ENCODE assay signal across 8 cellular contexts in genomic region chr12:68863886-68864454, GRCh38. TPM values are rescaled to one million over a fixed set of nuclear protein-coding genes. Genes with fewer than 3 reads are reported as not detected.
DNase-seq lines count a peak whose midpoint lies in the region; ATAC-seq, FAIRE-seq and TF ChIP-seq lines count a peak whose summit lies in the region.
"Not testable (repeated sequence)": the region's sequence is repeated elsewhere in the genome, so short reads cannot be mapped to it uniquely, and the experiment has no call there.

No MANE protein-coding gene starts in this region.

- not testable (repeated sequence) for H3K27ac ChIP-seq in Peyer's patch; osteoblast (ENCODE audit: low read depth, low read length)

- H3K36me3 ChIP-seq in Peyer's patch; osteoblast (ENCODE audit: insufficient read depth, low read length): not testable (repeated sequence)

- H2AFZ ChIP-seq in osteoblast (ENCODE audit: low read length) = peak overlapping the region; percentile 71

- DNase-seq in ACHN (peak; percentile 61), NCI-H1417 treated with DMSO at 0.1 percent for 48 hours (lab: John Stamatoyannopoulos, UW) (peak; percentile 46), amniotic epithelial cell (ENCODE audit: low read depth) (peak; percentile 58), germinal center (ENCODE audit: low spot score) (peak; percentile 34), osteoblast (ENCODE audit: insufficient read length, low spot score, missing footprints) (peak; percentile 71)
- not testable (repeated sequence) for DNase-seq in GM12892 (ENCODE audit: insufficient read length); Peyer's patch

- H3K79me2 ChIP-seq in osteoblast (ENCODE audit: insufficient read depth, low read length) = not testable (repeated sequence)

- H4K20me1 ChIP-seq in osteoblast (ENCODE audit: insufficient read depth, low read length) = not testable (repeated sequence)

- ATAC-seq in HG02885 (IDR thresholded peaks at IDR 0.05; ENCODE audit: poor library complexity, unreplicated experiment) = peak; percentile 62

- H3K4me1 ChIP-seq in Peyer's patch; osteoblast (ENCODE audit: insufficient read depth, low read length): not testable (repeated sequence)

- in situ Hi-C loops in ACHN (cut with HindIII; ENCODE audit: low pct_ligation_motif_present, low pct_unique_long_range_greater_than_20kb, low sequenced_read_pairs) = loop anchor here (25.0 kb wide), 1 partner anchor 198 kb away; no protein-coding TSS in a partner anchor

- peak; percentile 16 to 71 (median 54) for TF ChIP-seq CTCF in Peyer's patch (IDR thresholded peaks at IDR 0.05)
- peak; percentile 63 for TF ChIP-seq CTCF in osteoblast (IDR thresholded peaks at IDR 0.05; ENCODE audit: extremely low read depth, low read depth, low read length)

- H3K27me3 ChIP-seq in Peyer's patch; osteoblast (ENCODE audit: insufficient read depth, low read length): not testable (repeated sequence)

- H3K9me3 ChIP-seq in Peyer's patch; osteoblast (ENCODE audit: low read depth, low read length): not testable (repeated sequence)

- H3K4me3 ChIP-seq in Peyer's patch; osteoblast (ENCODE audit: insufficient read depth, low read length): not testable (repeated sequence)

- FAIRE-seq in GM12892 (lab: Jason Lieb, UNC) = peak; percentile 74

- not testable (repeated sequence) for TF ChIP-seq POLR2A in GM12892 (IDR thresholded peaks at IDR 0.05; ENCODE audit: low read depth, low read length); Peyer's patch (IDR thresholded peaks at IDR 0.05)

- H3K4me2 ChIP-seq in osteoblast (ENCODE audit: insufficient read depth, low read length) = peak overlapping the region; percentile 26

RNA-seq across cellular contexts. Expression of gene MDM2, which starts 56.0 kb away (rescaled TPM):
- polyA plus RNA-seq in GM12892 (2012; ENCODE audit: missing spikeins) = 111 TPM
- 100 to 1,000 TPM in 2 of 4 donors, 10 to 100 TPM in 2; 64.7 to 126 (median 95.3) TPM for total RNA-seq in Peyer's patch
- total RNA-seq in osteoblast = 189 and 225 TPM in 2 replicates
